ENCODE assay signal across 10 cellular contexts in the genomic region with DNA sequence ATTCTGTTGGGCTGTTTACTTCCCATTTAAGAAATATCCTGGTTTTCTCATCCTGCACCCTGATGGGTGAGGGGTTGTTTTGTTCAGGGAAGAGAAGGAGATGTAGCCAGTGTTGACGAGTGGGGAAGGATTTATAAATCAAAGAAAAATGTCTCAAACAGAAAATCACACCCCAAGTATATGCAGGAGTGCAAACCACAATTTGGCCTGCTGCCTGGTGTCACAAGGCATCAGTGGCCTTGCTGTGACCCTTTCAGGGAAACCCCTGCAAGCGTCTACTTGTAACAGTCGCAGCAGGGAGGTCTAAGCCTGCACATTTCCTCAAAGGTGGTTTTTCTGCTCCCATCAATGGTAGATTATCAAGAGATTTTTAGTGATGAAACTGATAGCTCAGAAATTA.
A peak's percentile ranks its signal among the peaks of the same experiment; 100 is the strongest.
DNase-seq lines count a peak whose midpoint lies in the region; ATAC-seq and TF ChIP-seq lines count a peak whose summit lies in the region.
"Had no signal": no experiment of that assay in that cellular context is flagged by ENCODE, and none has a peak within 500 bp of the region (broad histone marks: within the 10 kb centered on the region; RNA-seq: fewer than 3 reads in every experiment).

No MANE protein-coding gene starts in this region.

- TF ChIP-seq CTCF in osteocyte (IDR thresholded peaks at IDR 0.05) = no peak

- no peaks in the 10 kb centered on the region for H3K36me3 ChIP-seq in HAP-1 (replicated peaks)

- peak; percentile 98 for ATAC-seq in GM19043 (IDR thresholded peaks at IDR 0.05; ENCODE audit: low read depth, unreplicated experiment)
- peak; percentile 96 for ATAC-seq in HG02840 (IDR thresholded peaks at IDR 0.05; ENCODE audit: low FRiP score, unreplicated experiment)

- in situ Hi-C loops in HAP-1 (cut with MboI; ENCODE audit: low sequenced_read_pairs) = no loop called here

- no peaks in the 10 kb centered on the region for H3K27me3 ChIP-seq in HAP-1 (ENCODE audit: low read depth)

- H3K27ac Mint-ChIP-seq in osteocyte (ENCODE audit: unreplicated experiment) = no peak overlapping the region
- H3K27ac Mint-ChIP-seq: nephron had no signal

- H3K4me3 ChIP-seq in HAP-1 = no peak overlapping the region

- no peaks in the 10 kb centered on the region for H3K27me3 Mint-ChIP-seq in osteocyte (ENCODE audit: unreplicated experiment)

- DNase-seq in A172 (ENCODE audit: low spot score) (peak; percentile 55), KG1 (lab: John Stamatoyannopoulos, UW) (peak; percentile 14), midbrain (lab: John Stamatoyannopoulos, UW) (no peak), HAP-1 (ENCODE audit: low spot score in 2 of 2) (no peak), osteocyte (ENCODE audit: extremely low spot score, unreplicated experiment) (no peak)
- no peak for DNase-seq in effector CD8-positive, alpha-beta T cell (lab: John Stamatoyannopoulos, UW)
- DNase-seq: activated CD4-positive, alpha-beta T cell treated with anti-CD3 and anti-CD28 coated beads, Interleukin-2, amount 50 U/mL, for 4 hours had no signal

- H3K9me3 Mint-ChIP-seq in osteocyte (ENCODE audit: unreplicated experiment) = peaks cover 17% of the 10 kb centered on the region

- no peaks in the 10 kb centered on the region for H3K4me1 ChIP-seq in HAP-1

- H3K4me1 Mint-ChIP-seq in osteocyte (ENCODE audit: unreplicated experiment) = no peaks in the 10 kb centered on the region

- H3K9me3 ChIP-seq in HAP-1 = no peaks in the 10 kb centered on the region; the same call in 1 of the 2 replicates

- H3K36me3 Mint-ChIP-seq in osteocyte (ENCODE audit: unreplicated experiment) = no peaks in the 10 kb centered on the region

- H3K4me3 Mint-ChIP-seq in osteocyte (ENCODE audit: unreplicated experiment) = no peak overlapping the region
- H3K4me3 Mint-ChIP-seq: nephron had no signal

Comparison
In these comparisons a context has a peak if more than half of its experiments do, and no peak if none do; other contexts are left out.
1. DNase-seq: peak in A172 (single experiment) and KG1 (single experiment); none in midbrain (single experiment), HAP-1 (0 of 2), effector CD8-positive, alpha-beta T cell (single experiment) and osteocyte (single experiment).